Comparison of ENCODE assay signal across 8 cellular contexts in the genomic region with DNA sequence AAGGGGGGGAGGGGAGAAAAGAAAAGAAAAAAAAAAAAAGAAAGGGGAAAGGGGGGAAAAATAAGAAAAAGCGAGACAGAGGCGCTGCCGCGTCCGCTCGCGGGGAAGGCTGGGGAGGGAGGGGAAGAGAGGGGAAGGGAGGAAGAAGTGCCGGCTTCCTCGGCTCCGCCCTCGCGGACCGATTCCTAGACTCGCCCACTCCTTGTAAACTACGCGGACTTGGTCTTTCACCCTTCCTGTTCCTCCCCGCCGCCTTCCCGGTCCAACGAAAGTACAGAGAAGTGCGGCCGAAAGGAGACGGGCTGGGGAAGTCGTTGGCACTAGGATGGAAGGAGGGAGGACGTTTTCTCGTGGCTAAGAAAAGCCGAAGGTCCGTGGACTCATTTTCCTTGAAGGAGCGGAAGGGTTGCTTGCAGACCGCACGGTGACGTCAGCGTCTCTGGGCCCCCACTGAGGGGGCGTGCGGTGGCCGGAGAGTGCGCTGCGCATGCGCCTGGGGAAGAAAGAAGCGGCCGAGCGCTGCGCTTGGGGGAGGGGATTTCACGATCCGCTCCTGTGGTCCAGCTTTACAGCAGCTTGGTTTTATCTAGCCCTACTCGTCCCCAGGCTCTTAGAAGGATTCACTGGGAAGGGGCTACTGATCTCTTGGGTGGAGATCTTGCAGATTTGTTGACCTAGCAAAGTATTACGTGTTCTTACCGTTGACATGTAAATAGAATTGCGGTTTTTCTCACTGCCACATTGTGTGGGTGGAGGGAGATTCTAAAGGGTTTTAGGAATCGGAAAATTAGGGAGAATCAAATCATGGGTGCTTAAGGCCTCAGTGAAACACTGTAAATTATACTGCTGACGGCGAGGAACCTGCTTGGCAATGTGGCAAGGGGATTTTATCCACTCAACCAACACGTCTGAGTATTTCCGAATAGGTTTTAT. TPM values are rescaled to one million over a fixed set of nuclear protein-coding genes. Genes with fewer than 3 reads are reported as not detected.
DNase-seq lines count a peak whose midpoint lies in the region; ATAC-seq and TF ChIP-seq lines count a peak whose summit lies in the region.

A gene with protein sequence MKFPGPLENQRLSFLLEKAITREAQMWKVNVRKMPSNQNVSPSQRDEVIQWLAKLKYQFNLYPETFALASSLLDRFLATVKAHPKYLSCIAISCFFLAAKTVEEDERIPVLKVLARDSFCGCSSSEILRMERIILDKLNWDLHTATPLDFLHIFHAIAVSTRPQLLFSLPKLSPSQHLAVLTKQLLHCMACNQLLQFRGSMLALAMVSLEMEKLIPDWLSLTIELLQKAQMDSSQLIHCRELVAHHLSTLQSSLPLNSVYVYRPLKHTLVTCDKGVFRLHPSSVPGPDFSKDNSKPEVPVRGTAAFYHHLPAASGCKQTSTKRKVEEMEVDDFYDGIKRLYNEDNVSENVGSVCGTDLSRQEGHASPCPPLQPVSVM (minus strand): TSS at position 121 of the 933 bp plus-strand sequence. CDS start 9,627 bp downstream, outside the sequence.

- ATAC-seq in HG03378 (IDR thresholded peaks at IDR 0.05; ENCODE audit: unreplicated experiment): peak; percentile 50

- peak; percentile 98 for DNase-seq in AG10803 (ENCODE audit: low read depth)
- peak; percentile 87 for DNase-seq in NCI-H460 (ENCODE audit: extremely low read depth, low read depth)
- DNase-seq in activated CD4-positive, CD25-positive, alpha-beta regulatory T cell treated with anti-CD3 and anti-CD28 coated beads, Interleukin-2, amount 50 U/mL, for 72 hours: peak; percentile 91
- DNase-seq in cerebellar cortex (ENCODE audit: low spot score): peak; percentile 96
- DNase-seq in islet precursor cell: peak; percentile 98
- DNase-seq in stimulated activated CD4-positive, alpha-beta T cell treated with anti-CD3 and anti-CD28 coated beads, Interleukin-12 subunit alpha, Interleukin-12 subunit beta, amount 100 ng/mL, for 48 hours (ENCODE audit: low read depth in 2 of 3, low spot score in 1 of 3): peak; percentile 85 to 91 (median 88)

- no peak for TF ChIP-seq CTCF in AG10803 (conservative IDR thresholded peaks at IDR 0.05; ENCODE audit: low read length)

- H3K4me3 ChIP-seq in AG10803 (ENCODE audit: low read length): peak within 1 kb of the TSS; percentile 88

- peak; percentile 83 for TF ChIP-seq POLR2A in GM19099 (IDR thresholded peaks at IDR 0.05; ENCODE audit: extremely low read depth, insufficient read length, low read depth)

RNA-seq across cellular contexts. Expression of the gene that starts here (rescaled TPM):
- 147 TPM in 2 replicates for total RNA-seq in NCI-H460 (2014; rRNA removed; shearing (Covaris generic))
- 27.8 and 31.2 TPM in 2 replicates for polyA plus RNA-seq in NCI-H460 (2014; cell fraction: nucleus; rRNA removed)

Comparison
In these comparisons a context has a peak if more than half of its experiments do, and no peak if none do; other contexts are left out.
1. Peak in every context shown above with its lines: DNase-seq, ATAC-seq and H3K4me3 ChIP-seq.